ENCODE assay signal across 14 cellular contexts in the genomic region with DNA sequence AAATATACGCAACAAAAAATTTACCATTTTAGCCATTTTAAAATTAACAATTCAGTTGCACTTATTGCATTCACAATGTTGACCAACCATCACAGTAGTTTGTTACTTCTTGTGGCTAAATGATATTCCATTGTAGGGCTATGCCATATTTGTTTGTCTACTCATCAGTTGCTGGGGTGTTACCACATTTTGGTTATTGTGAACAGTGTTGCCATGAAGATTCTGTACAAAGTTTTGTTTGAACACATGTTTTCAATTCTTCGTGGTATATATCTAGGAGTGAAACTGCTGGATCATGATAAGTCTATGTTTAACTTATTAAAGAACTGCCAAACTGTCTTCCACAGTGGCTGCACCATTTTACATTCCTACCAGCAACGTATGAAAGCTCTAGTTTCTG. TPM values are rescaled to one million over a fixed set of nuclear protein-coding genes. Genes with fewer than 3 reads are reported as not detected.
"Had no signal": no experiment of that assay in that cellular context is flagged by ENCODE, and none has a peak within 500 bp of the region (broad histone marks: within the 10 kb centered on the region; RNA-seq: fewer than 3 reads in every experiment).

No MANE protein-coding gene starts in this region.

- H3K4me3 ChIP-seq: adrenal gland, body of pancreas, left lung, prostate gland, suprapubic skin, upper lobe of left lung had no signal

- DNase-seq: activated CD4-positive, alpha-beta T cell treated with anti-CD3 and anti-CD28 coated beads for 48 hours; activated CD8-positive, alpha-beta memory T cell treated with anti-CD3 and anti-CD28 coated beads, Interleukin-2, amount 50 U/mL, for 48 hours; activated CD8-positive, alpha-beta T cell treated with anti-CD3 and anti-CD28 coated beads, Interleukin-2, amount 10 ng/mL, durations not matched to agents 7 days and 5 days; activated naive CD4-positive, alpha-beta T cell treated with anti-CD3 and anti-CD28 coated beads for 36 hours; adrenal gland; body of pancreas; central memory CD4-positive, alpha-beta T cell; left lung; occipital lobe; stimulated activated CD4-positive, alpha-beta T cell treated with anti-CD3 and anti-CD28 coated beads, Interleukin-2, amount 100 ng/mL, for 24 hours; stimulated activated naive CD4-positive, alpha-beta T cell; upper lobe of left lung had no signal

RNA-seq across cellular contexts. Expression of a gene that starts 46.3 kb away (rescaled TPM):
- total RNA-seq: activated CD8-positive, alpha-beta T cell treated with anti-CD3 and anti-CD28 coated beads, Interleukin-2, amount 10 ng/mL, durations not matched to agents 7 days and 5 days had no signal
